In the genomic region with DNA sequence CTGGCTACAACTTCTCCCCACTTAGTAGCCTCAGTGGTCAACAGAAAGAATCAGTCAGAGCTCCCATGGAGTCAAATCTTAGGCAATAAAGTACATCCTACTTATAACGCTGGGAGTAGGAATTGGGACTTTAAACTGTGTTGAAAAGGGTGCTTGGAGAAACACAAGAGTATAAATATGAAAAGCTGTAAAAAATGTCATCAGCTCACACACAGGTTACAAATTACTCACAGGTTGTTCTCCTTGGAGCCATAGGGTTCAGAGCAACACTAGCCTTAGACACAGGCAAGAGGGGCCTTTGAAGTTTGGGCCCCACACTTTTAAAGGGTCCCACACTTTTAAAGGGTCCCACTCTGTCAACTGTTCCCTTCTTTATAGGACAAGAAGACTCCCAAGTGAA, we compare ENCODE assay signal across 17 cellular contexts.
DNase-seq lines count a peak whose midpoint lies in the region; ATAC-seq and TF ChIP-seq lines count a peak whose summit lies in the region.
"Had no signal": no experiment of that assay in that cellular context is flagged by ENCODE, and none has a peak within 500 bp of the region (broad histone marks: within the 10 kb centered on the region; RNA-seq: fewer than 3 reads in every experiment).

No MANE protein-coding gene starts in this region.

- H4K8ac ChIP-seq in trophoblast cell (ENCODE audit: low read depth, low read length) = no peak overlapping the region

- H3K27me3 Mint-ChIP-seq in naive thymus-derived CD8-positive, alpha-beta T cell = peaks cover 0 to 25% (median 4%) of the 10 kb centered on the region in 5 donors
- H3K27me3 Mint-ChIP-seq: B cell had no signal

- H2BK120ac ChIP-seq in trophoblast cell (ENCODE audit: insufficient read depth, low read length, poor library complexity) = no peak overlapping the region

- no peak overlapping the region for H3K4me3 ChIP-seq in gastroesophageal sphincter
- H3K4me3 ChIP-seq in trophoblast cell (ENCODE audit: low read depth, low read length) = no peak overlapping the region
- H3K4me3 ChIP-seq: A549; BLaER1 treated with 17β-estradiol and CSF1 and Interleukin-3, amounts not matched to agents 10 nM and 100 nM had no signal

- peak overlapping the region; percentile 39 for H3K4ac ChIP-seq in trophoblast cell (ENCODE audit: low read depth, low read length)

- H3K79me1 ChIP-seq in trophoblast cell (ENCODE audit: low read length) = peaks cover 1% of the 10 kb centered on the region

- no peak overlapping the region for H4K12ac ChIP-seq in trophoblast cell (ENCODE audit: low read depth, low read length)

- DNase-seq in left colon = no peak
- DNase-seq in trophoblast cell = no peak
- no peak for DNase-seq in naive thymus-derived CD8-positive, alpha-beta T cell
- DNase-seq: AML-193; Caco-2; Calu3; CD4-positive, alpha-beta T cell; CD8-positive, alpha-beta T cell; DMS79 treated with DMSO at 0.1 percent for 48 hours; GF-D8 had no signal

- no peak overlapping the region for H3K4me3 Mint-ChIP-seq in naive thymus-derived CD8-positive, alpha-beta T cell
- H3K4me3 Mint-ChIP-seq: B cell; CD4-positive, alpha-beta T cell; CD8-positive, alpha-beta T cell had no signal

- TF ChIP-seq CTCF in gastroesophageal sphincter (IDR thresholded peaks at IDR 0.05) = no peak

- H3K27me3 ChIP-seq in gastroesophageal sphincter (no peaks in the 10 kb centered on the region), trophoblast cell (ENCODE audit: insufficient read depth, low read length) (no peaks in the 10 kb centered on the region)
- H3K27me3 ChIP-seq: BLaER1 treated with 17β-estradiol and CSF1 and Interleukin-3, amounts not matched to agents 10 nM and 100 nM had no signal

- H3K4me2 ChIP-seq in trophoblast cell (ENCODE audit: low read length) = no peak overlapping the region
- H3K4me2 ChIP-seq: A549; BLaER1 treated with 17β-estradiol and CSF1 and Interleukin-3, amounts not matched to agents 10 nM and 100 nM had no signal

- no peak overlapping the region for H3K18ac ChIP-seq in trophoblast cell (ENCODE audit: low read length)

- no peak overlapping the region for H2AFZ ChIP-seq in trophoblast cell (ENCODE audit: insufficient read depth, low read length, poor library complexity)

- no peak overlapping the region for H3K9ac ChIP-seq in trophoblast cell (ENCODE audit: low read length)
- H3K9ac ChIP-seq: BLaER1 treated with 17β-estradiol and CSF1 and Interleukin-3, amounts not matched to agents 10 nM and 100 nM had no signal

- H2AK5ac ChIP-seq in trophoblast cell (ENCODE audit: low read length) = no peak overlapping the region

- H3K36me3 ChIP-seq in gastroesophageal sphincter (peaks cover 0 to 17% of the 10 kb centered on the region in 2 donors), trophoblast cell (ENCODE audit: control insufficient read depth in 1 of 2, insufficient read depth in 2 of 2, low read length in 2 of 2) (peaks cover 17 to 31% of the 10 kb centered on the region in 2 experiments)
- H3K36me3 ChIP-seq: BLaER1 treated with 17β-estradiol and CSF1 and Interleukin-3, amounts not matched to agents 10 nM and 100 nM had no signal

- no peak overlapping the region for H2BK12ac ChIP-seq in trophoblast cell (ENCODE audit: low read length)

- H3K79me2 ChIP-seq in trophoblast cell (ENCODE audit: control insufficient read depth, insufficient read depth, low read length, poor library complexity) = no peaks in the 10 kb centered on the region

- H3K27ac Mint-ChIP-seq in naive thymus-derived CD8-positive, alpha-beta T cell = no peak overlapping the region
- H3K27ac Mint-ChIP-seq: B cell; CD4-positive, alpha-beta T cell; CD8-positive, alpha-beta T cell had no signal

- peaks cover 12 to 61% (median 20%) of the 10 kb centered on the region in 3 donors for H3K4me1 ChIP-seq in gastroesophageal sphincter
- peaks cover 5 to 8% of the 10 kb centered on the region in 2 experiments for H3K4me1 ChIP-seq in trophoblast cell (ENCODE audit: control insufficient read depth in 1 of 2, insufficient read depth in 2 of 2, low read length in 2 of 2)
- H3K4me1 ChIP-seq: A549, Caco-2 had no signal

- H2BK5ac ChIP-seq in trophoblast cell (ENCODE audit: low read depth, low read length, poor library complexity) = no peak overlapping the region

- H3K36me3 Mint-ChIP-seq in naive thymus-derived CD8-positive, alpha-beta T cell = no peaks in the 10 kb centered on the region
- H3K36me3 Mint-ChIP-seq: CD8-positive, alpha-beta T cell had no signal

- no peak for TF ChIP-seq POLR2A in gastroesophageal sphincter (IDR thresholded peaks at IDR 0.05)

- intact Hi-C loops in left colon (cut with DNase I, micrococcal nuclease) = no loop called here

- H3K27ac ChIP-seq in gastroesophageal sphincter = peak overlapping the region in 3 of 4 donors; percentile 20 to 70 (median 42)
- H3K27ac ChIP-seq in trophoblast cell (ENCODE audit: low read depth, low read length) = no peak overlapping the region
- H3K27ac ChIP-seq: 22Rv1; A549; BLaER1 treated with 17β-estradiol and CSF1 and Interleukin-3, amounts not matched to agents 10 nM and 100 nM; C4-2B had no signal

- no peak overlapping the region for H4K91ac ChIP-seq in trophoblast cell (ENCODE audit: low read depth, low read length)

- POLR2A ChIA-PET in naive thymus-derived CD8-positive, alpha-beta T cell (lab: Charles Lee) = no interaction called here

- no peak overlapping the region for H3K14ac ChIP-seq in trophoblast cell (ENCODE audit: low read length)

- H3K23ac ChIP-seq in trophoblast cell (ENCODE audit: low read length) = no peak overlapping the region

- no peak for TF ChIP-seq EP300 in gastroesophageal sphincter (IDR thresholded peaks at IDR 0.05)

- H3K9me3 ChIP-seq in gastroesophageal sphincter (no peaks in the 10 kb centered on the region), trophoblast cell (ENCODE audit: insufficient read depth, low read depth, low read length) (no peaks in the 10 kb centered on the region)
- H3K9me3 ChIP-seq: A549, Caco-2 had no signal

- H3K9me3 Mint-ChIP-seq in naive thymus-derived CD8-positive, alpha-beta T cell = peaks cover 0 to 4% (median 0%) of the 10 kb centered on the region in 9 donors
- H3K9me3 Mint-ChIP-seq: CD4-positive, alpha-beta T cell; CD8-positive, alpha-beta T cell had no signal

- H3K4me1 Mint-ChIP-seq in naive thymus-derived CD8-positive, alpha-beta T cell = no peaks in the 10 kb centered on the region

- 71 to 100% methylated on average over 1 of the region's 1 CpG for WGBS in gastroesophageal sphincter (ENCODE audit: low coverage in 1 of 2), 2 donors
- no CpG with 5 or more reads among the region's 1 CpG for WGBS in trophoblast cell (ENCODE audit: extremely low coverage, insufficient coverage, insufficient read length)

- ATAC-seq in gastroesophageal sphincter = no peak
- ATAC-seq in left colon = peak; percentile 60
- ATAC-seq in naive thymus-derived CD8-positive, alpha-beta T cell = no peak
- no peak for ATAC-seq in HG03196 (IDR thresholded peaks at IDR 0.05; ENCODE audit: unreplicated experiment)
- ATAC-seq: A549; CD8-positive, alpha-beta T cell had no signal
